10 cellular contexts compared by ENCODE assay signal in the genomic region with DNA sequence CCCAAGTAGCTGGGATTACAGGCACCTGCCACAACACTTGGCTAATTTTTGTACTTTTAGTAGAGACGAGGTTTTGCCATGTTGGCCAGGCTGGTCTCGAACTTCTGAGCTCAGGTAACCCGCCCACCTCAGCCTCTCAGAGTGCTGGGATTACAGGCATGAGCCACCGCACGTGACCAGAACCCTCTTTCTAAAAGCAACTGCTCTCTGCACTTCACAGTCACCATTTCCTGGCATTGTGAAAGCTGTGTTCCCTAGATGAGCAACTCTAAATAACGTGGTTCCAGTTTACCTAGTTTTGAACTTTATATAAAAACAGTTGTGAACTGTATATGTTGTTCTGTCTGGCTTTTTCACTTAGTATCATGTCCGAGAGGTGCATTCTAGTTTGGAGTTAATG.
DNase-seq lines count a peak whose midpoint lies in the region; ATAC-seq and TF ChIP-seq lines count a peak whose summit lies in the region.
"Had no signal": no experiment of that assay in that cellular context is flagged by ENCODE, and none has a peak within 500 bp of the region (broad histone marks: within the 10 kb centered on the region; RNA-seq: fewer than 3 reads in every experiment).

No MANE protein-coding gene starts in this region.

- H3K4me3 ChIP-seq in Jurkat, Clone E6-1 (ENCODE audit: low read length) = no peak overlapping the region
- H3K4me3 ChIP-seq in mesenchymal stem cell (ENCODE audit: insufficient read depth in 1 of 2, low read depth in 1 of 2, low read length in 2 of 2) (no peak overlapping the region), lower leg skin (ENCODE audit: low read depth, poor library complexity, severe bottlenecking) (no peak overlapping the region)

- peak overlapping the region in 6 of 7 donors; percentile 50 to 86 (median 72) for H3K27ac Mint-ChIP-seq in CD14-positive monocyte
- no peak overlapping the region for H3K27ac Mint-ChIP-seq in activated T-cell treated with anti-CD3 and anti-CD28 coated beads, Interleukin-2, amount 50 U/mL, for 72 hours
- H3K27ac Mint-ChIP-seq: progenitor cell of endocrine pancreas had no signal

- H3K27me3 ChIP-seq in mesenchymal stem cell (ENCODE audit: control insufficient read depth in 1 of 2, insufficient read depth in 1 of 2, low read length in 2 of 2) = no peaks in the 10 kb centered on the region

- H4K91ac ChIP-seq in mesenchymal stem cell (ENCODE audit: low read length) = no peak overlapping the region

- no peak overlapping the region for H3K4me2 ChIP-seq in mesenchymal stem cell (ENCODE audit: low read length, poor library complexity, severe bottlenecking)

- intact Hi-C loops in CD14-positive monocyte (cut with micrococcal nuclease) (no loop called here), lower leg skin (cut with DNase I; ENCODE audit: low total_unique reads) (no loop called here)

- peak overlapping the region; percentile 8 for H2AK5ac ChIP-seq in mesenchymal stem cell (ENCODE audit: low read length, severe bottlenecking)

- no peak overlapping the region for H3K9ac ChIP-seq in mesenchymal stem cell (ENCODE audit: low read length)

- no peak overlapping the region for H2BK15ac ChIP-seq in mesenchymal stem cell (ENCODE audit: low read depth, poor library complexity, severe bottlenecking)

- no peak overlapping the region for H3K4ac ChIP-seq in mesenchymal stem cell (ENCODE audit: low read depth in 1 of 2, low read length in 2 of 2)

- no peak overlapping the region for H3K18ac ChIP-seq in mesenchymal stem cell (ENCODE audit: low read depth in 1 of 2, low read length in 2 of 2)

- H2BK12ac ChIP-seq in mesenchymal stem cell (ENCODE audit: low read length in 2 of 2) = no peak overlapping the region

- no peak overlapping the region for H2AFZ ChIP-seq in mesenchymal stem cell (ENCODE audit: low read depth, low read length)

- peaks cover 3 to 7% of the 10 kb centered on the region in 2 donors for H3K36me3 Mint-ChIP-seq in CD14-positive monocyte
- no peaks in the 10 kb centered on the region for H3K36me3 Mint-ChIP-seq in activated T-cell treated with anti-CD3 and anti-CD28 coated beads, Interleukin-2, amount 50 U/mL, for 72 hours (ENCODE audit: insufficient read depth in 2 of 2)

- H3K4me3 Mint-ChIP-seq in CD14-positive monocyte = peak overlapping the region in 1 of 2 donors; percentile 30
- H3K4me3 Mint-ChIP-seq in activated T-cell treated with anti-CD3 and anti-CD28 coated beads, Interleukin-2, amount 50 U/mL, for 72 hours = peak overlapping the region in 1 of 2 donors; percentile 63

- H3K23ac ChIP-seq in mesenchymal stem cell (ENCODE audit: low read length in 2 of 2) = no peak overlapping the region

- peaks cover 1 to 7% of the 10 kb centered on the region in 2 experiments for H3K36me3 ChIP-seq in mesenchymal stem cell (ENCODE audit: control insufficient read depth in 1 of 2, insufficient read depth in 2 of 2, low read depth in 1 of 2, low read length in 2 of 2)

- peaks cover 9% of the 10 kb centered on the region for H3K79me1 ChIP-seq in mesenchymal stem cell (replicated peaks; ENCODE audit: low read length, poor library complexity, severe bottlenecking)

- no peak for TF ChIP-seq POLR2A in lower leg skin (IDR thresholded peaks at IDR 0.05)

- peaks cover 0 to 2% (median 0%) of the 10 kb centered on the region in 3 donors for H3K27me3 Mint-ChIP-seq in CD14-positive monocyte (ENCODE audit: low read depth in 3 of 3)
- H3K27me3 Mint-ChIP-seq in activated T-cell treated with anti-CD3 and anti-CD28 coated beads, Interleukin-2, amount 50 U/mL, for 72 hours (ENCODE audit: low read depth) = no peaks in the 10 kb centered on the region
- H3K27me3 Mint-ChIP-seq: progenitor cell of endocrine pancreas had no signal

- DNase-seq in CD14-positive monocyte (ENCODE audit: low spot score) (peak; percentile 62), mesenchymal stem cell (peak; percentile 41), NCI-H146 (lab: John Stamatoyannopoulos, UW) (no peak), lower leg skin (ENCODE audit: low spot score in 2 of 2) (no peak)
- peak; percentile 42 for DNase-seq in Jurkat, Clone E6-1 (ENCODE audit: low read depth, low spot score)
- peak; percentile 49 to 53 for DNase-seq in activated T-cell treated with anti-CD3 and anti-CD28 coated beads, Interleukin-2, amount 50 U/mL, for 72 hours
- DNase-seq: NCI-H2107 had no signal

- H2BK120ac ChIP-seq in mesenchymal stem cell (ENCODE audit: low read depth, low read length) = no peak overlapping the region

- WGBS in mesenchymal stem cell = 85% methylated on average over 6 of the region's 7 CpGs
- 79% methylated on average over 7 of the region's 7 CpGs for WGBS in lower leg skin, 2 donors

- H3K27ac ChIP-seq in mesenchymal stem cell (ENCODE audit: low read length, poor library complexity, severe bottlenecking) = no peak overlapping the region

- ATAC-seq in activated T-cell treated with anti-CD3 and anti-CD28 coated beads, Interleukin-2, amount 50 U/mL, for 72 hours (replicated peaks in 1 of 2) = peak; percentile 79 to 83
- ATAC-seq in GM19463 (IDR thresholded peaks at IDR 0.05; ENCODE audit: unreplicated experiment) (no peak), HG02759 (IDR thresholded peaks at IDR 0.05; ENCODE audit: unreplicated experiment) (no peak)

- H2BK5ac ChIP-seq in mesenchymal stem cell (ENCODE audit: low read depth, low read length, poor library complexity, severe bottlenecking) = no peak overlapping the region

- no peaks in the 10 kb centered on the region for H3K9me3 Mint-ChIP-seq in CD14-positive monocyte
- H3K9me3 Mint-ChIP-seq in activated T-cell treated with anti-CD3 and anti-CD28 coated beads, Interleukin-2, amount 50 U/mL, for 72 hours = no peaks in the 10 kb centered on the region

- TF ChIP-seq CTCF in CD14-positive monocyte (IDR thresholded peaks at IDR 0.05) (no peak), lower leg skin (IDR thresholded peaks at IDR 0.05) (no peak)

- peaks cover 33% of the 10 kb centered on the region for H3K4me1 Mint-ChIP-seq in CD14-positive monocyte
- peaks cover 23% of the 10 kb centered on the region for H3K4me1 Mint-ChIP-seq in activated T-cell treated with anti-CD3 and anti-CD28 coated beads, Interleukin-2, amount 50 U/mL, for 72 hours (ENCODE audit: low read depth)

- H4K8ac ChIP-seq in mesenchymal stem cell (ENCODE audit: low read length) = no peak overlapping the region

- no peak overlapping the region for H3K14ac ChIP-seq in mesenchymal stem cell (ENCODE audit: low read length in 2 of 2)

- peaks cover 55% of the 10 kb centered on the region for H3K4me1 ChIP-seq in mesenchymal stem cell (ENCODE audit: control insufficient read depth, insufficient read depth, low read depth, low read length)

- no peaks in the 10 kb centered on the region for H3K9me3 ChIP-seq in mesenchymal stem cell (ENCODE audit: control insufficient read depth, low read length)

Comparison
In these comparisons a context has a peak if more than half of its experiments do, and no peak if none do; other contexts are left out.
1. DNase-seq: peak in CD14-positive monocyte (single experiment), Jurkat, Clone E6-1 (single experiment), activated T-cell treated with anti-CD3 and anti-CD28 coated beads, Interleukin-2, amount 50 U/mL, for 72 hours (2 of 2) and mesenchymal stem cell (single experiment); none in NCI-H146 (single experiment) and lower leg skin (0 of 2).
2. ATAC-seq: peak in activated T-cell treated with anti-CD3 and anti-CD28 coated beads, Interleukin-2, amount 50 U/mL, for 72 hours (2 of 2); none in GM19463 (single experiment) and HG02759 (single experiment).